Comparison of ENCODE assay signal across 14 cellular contexts in genomic region chr4:144288011-144288903, GRCh38.
DNase-seq lines count a peak whose midpoint lies in the region; ATAC-seq, FAIRE-seq and TF ChIP-seq lines count a peak whose summit lies in the region.
"Had no signal": no experiment of that assay in that cellular context is flagged by ENCODE, and none has a peak within 500 bp of the region (broad histone marks: within the 10 kb centered on the region; RNA-seq: fewer than 3 reads in every experiment).

No MANE protein-coding gene starts in this region.

- no peak overlapping the region for H3K4me3 ChIP-seq in SK-N-SH (ENCODE audit: low read depth in 2 of 2, low read length in 1 of 2)
- H3K4me3 ChIP-seq in retinal pigment epithelial cell (ENCODE audit: low read length), result no peak overlapping the region
- H3K4me3 ChIP-seq: GM23248, skin epidermis had no signal

- FAIRE-seq in frontal cortex (lab: Jason Lieb, UNC), result no peak

- no peak overlapping the region for H3K27ac Mint-ChIP-seq in progenitor cell of endocrine pancreas
- no peak overlapping the region for H3K27ac Mint-ChIP-seq in activated CD4-positive, alpha-beta T cell treated with anti-CD3 and anti-CD28 coated beads, Interleukin-2, amount 10 ng/mL, durations not matched to agents 24 days and 14 days
- H3K27ac Mint-ChIP-seq: mesothelial cell of epicardium had no signal

- TF ChIP-seq CTCF in SK-N-SH (IDR thresholded peaks at IDR 0.05) (no peak), retinal pigment epithelial cell (conservative IDR thresholded peaks at IDR 0.05; ENCODE audit: low read depth, low read length) (no peak), progenitor cell of endocrine pancreas (IDR thresholded peaks at IDR 0.05; ENCODE audit: unreplicated experiment) (no peak)

- no peak overlapping the region for H3K4me2 ChIP-seq in SK-N-SH

- no peaks in the 10 kb centered on the region for H3K27me3 Mint-ChIP-seq in progenitor cell of endocrine pancreas
- H3K27me3 Mint-ChIP-seq in activated CD4-positive, alpha-beta T cell treated with anti-CD3 and anti-CD28 coated beads, Interleukin-2, amount 10 ng/mL, durations not matched to agents 24 days and 14 days, result no peaks in the 10 kb centered on the region

- no peaks in the 10 kb centered on the region for H3K79me2 ChIP-seq in SK-N-SH (ENCODE audit: insufficient read depth)

- WGBS in SK-N-SH (ENCODE audit: low lambda C conversion rate), result 15% methylated on average over 5 of the region's 6 CpGs

- H2AFZ ChIP-seq in SK-N-SH (ENCODE audit: low read depth), result 0 out of 2 replicates have a peak overlapping the region, but pooled peaks have one; percentile 19
- H2AFZ ChIP-seq: GM23248 had no signal

- H3K27me3 ChIP-seq in SK-N-SH (ENCODE audit: insufficient read depth), result no peaks in the 10 kb centered on the region

- no peak overlapping the region for H3K27ac ChIP-seq in SK-N-SH (ENCODE audit: low read depth in 2 of 2, low read length in 1 of 2)
- H3K27ac ChIP-seq: GM23248, skin epidermis had no signal

- no peak for TF ChIP-seq RAD21 in SK-N-SH (IDR thresholded peaks at IDR 0.05; ENCODE audit: low read length)

- peaks cover 6% of the 10 kb centered on the region for H3K4me1 Mint-ChIP-seq in progenitor cell of endocrine pancreas (ENCODE audit: low read depth)
- H3K4me1 Mint-ChIP-seq in activated CD4-positive, alpha-beta T cell treated with anti-CD3 and anti-CD28 coated beads, Interleukin-2, amount 10 ng/mL, durations not matched to agents 24 days and 14 days, result no peaks in the 10 kb centered on the region

- CTCF ChIA-PET in SK-N-SH (lab: Yijun Ruan, JAX), result no interaction called here

- no peaks in the 10 kb centered on the region for H3K9me2 ChIP-seq in SK-N-SH

- H3K9ac ChIP-seq in SK-N-SH, result no peak overlapping the region
- H3K9ac ChIP-seq: GM23248 had no signal

- TF ChIP-seq EP300 in SK-N-SH (IDR thresholded peaks at IDR 0.05; ENCODE audit: borderline replicate concordance in 1 of 2, low read depth in 1 of 2, low read length in 1 of 2), result no peak

- H3F3A ChIP-seq in SK-N-SH (replicated peaks; ENCODE audit: insufficient read depth), result no peaks in the 10 kb centered on the region

- H3K4me3 Mint-ChIP-seq in progenitor cell of endocrine pancreas (ENCODE audit: low read depth), result no peak overlapping the region
- no peak overlapping the region for H3K4me3 Mint-ChIP-seq in activated CD4-positive, alpha-beta T cell treated with anti-CD3 and anti-CD28 coated beads, Interleukin-2, amount 10 ng/mL, durations not matched to agents 24 days and 14 days
- H3K4me3 Mint-ChIP-seq: mesothelial cell of epicardium had no signal

- H4K20me1 ChIP-seq in SK-N-SH (ENCODE audit: insufficient read depth), result no peaks in the 10 kb centered on the region

- H3K9me3 ChIP-seq in SK-N-SH, result no peaks in the 10 kb centered on the region

- H3K4me1 ChIP-seq in SK-N-SH (ENCODE audit: control insufficient read depth in 1 of 2, insufficient read depth in 2 of 2, low read depth in 1 of 2, low read length in 1 of 2), result no peaks in the 10 kb centered on the region; a peak in 1 of 4 replicates

- DNase-seq in SK-N-SH (no peak), retinal pigment epithelial cell (ENCODE audit: low read depth) (peak; percentile 23), progenitor cell of endocrine pancreas (ENCODE audit: low spot score, unreplicated experiment) (no peak), frontal cortex (ENCODE audit: low spot score in 2 of 2) (no peak)
- no peak for DNase-seq in activated CD4-positive, alpha-beta T cell treated with anti-CD3 and anti-CD28 coated beads, Interleukin-2, amount 10 ng/mL, durations not matched to agents 24 days and 14 days
- DNase-seq: 8988T; GM23248; NK-92 treated with Interleukin-12 subunit alpha and Interleukin-12 subunit beta, amount 100 ng/mL, for 24 hours; stimulated activated CD8-positive, alpha-beta memory T cell treated with anti-CD3 and anti-CD28 coated beads, Interleukin-4, amount 100 ng/mL, for 48 hours had no signal

- H3K36me3 ChIP-seq in SK-N-SH (replicated peaks in 1 of 2; ENCODE audit: control insufficient read depth in 1 of 2, insufficient read depth in 2 of 2, low read length in 1 of 2), result no peaks in the 10 kb centered on the region

- POLR2A ChIA-PET in SK-N-SH (lab: Yijun Ruan, JAX), result no interaction called here

- ATAC-seq in SK-N-SH treated with all-trans-retinoic acid at 6 μM for 48 hours (no peak), HG02571 (IDR thresholded peaks at IDR 0.05; ENCODE audit: unreplicated experiment) (peak; percentile 76), HG03469 (IDR thresholded peaks at IDR 0.05; ENCODE audit: unreplicated experiment) (peak; percentile 96)

- intact Hi-C loops in activated CD4-positive, alpha-beta T cell treated with anti-CD3 and anti-CD28 coated beads, Interleukin-2, amount 10 ng/mL, durations not matched to agents 24 days and 14 days (cut with micrococcal nuclease), result no loop called here

- no peaks in the 10 kb centered on the region for H3K9me3 Mint-ChIP-seq in progenitor cell of endocrine pancreas (ENCODE audit: low read depth)
- no peaks in the 10 kb centered on the region for H3K9me3 Mint-ChIP-seq in activated CD4-positive, alpha-beta T cell treated with anti-CD3 and anti-CD28 coated beads, Interleukin-2, amount 10 ng/mL, durations not matched to agents 24 days and 14 days
- H3K9me3 Mint-ChIP-seq: mesothelial cell of epicardium had no signal

- no peaks in the 10 kb centered on the region for H3K36me3 Mint-ChIP-seq in progenitor cell of endocrine pancreas (ENCODE audit: insufficient read depth)
- H3K36me3 Mint-ChIP-seq in activated CD4-positive, alpha-beta T cell treated with anti-CD3 and anti-CD28 coated beads, Interleukin-2, amount 10 ng/mL, durations not matched to agents 24 days and 14 days (ENCODE audit: low read depth), result no peaks in the 10 kb centered on the region
- H3K36me3 Mint-ChIP-seq: mesothelial cell of epicardium had no signal

TF ChIP-seq in SK-N-SH, 30 proteins besides CTCF, POLR2A, EP300 and RAD21:
- no peak for TF ChIP-seq RFX5 (IDR thresholded peaks at IDR 0.05; ENCODE audit: low read length)
- TF ChIP-seq RCOR1 (IDR thresholded peaks at IDR 0.05; ENCODE audit: low read length), result no peak
- TF ChIP-seq, protein P1, sequence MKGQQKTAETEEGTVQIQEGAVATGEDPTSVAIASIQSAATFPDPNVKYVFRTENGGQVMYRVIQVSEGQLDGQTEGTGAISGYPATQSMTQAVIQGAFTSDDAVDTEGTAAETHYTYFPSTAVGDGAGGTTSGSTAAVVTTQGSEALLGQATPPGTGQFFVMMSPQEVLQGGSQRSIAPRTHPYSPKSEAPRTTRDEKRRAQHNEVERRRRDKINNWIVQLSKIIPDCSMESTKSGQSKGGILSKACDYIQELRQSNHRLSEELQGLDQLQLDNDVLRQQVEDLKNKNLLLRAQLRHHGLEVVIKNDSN (IDR thresholded peaks at IDR 0.05; ENCODE audit: borderline replicate concordance, low read depth), result no peak
- no peak for TF ChIP-seq IRF3 (IDR thresholded peaks at IDR 0.05; ENCODE audit: low read depth, low read length)

TF ChIP-seq in SK-N-SH treated with all-trans-retinoic acid at 6 μM for 48 hours, 23 proteins besides CTCF, POLR2A, EP300 and RAD21:
- no peak for TF ChIP-seq GLIS3 (CRISPR knock-in tag; IDR thresholded peaks at IDR 0.05)
- TF ChIP-seq RARB (CRISPR knock-in tag; IDR thresholded peaks at IDR 0.05), result no peak
- TF ChIP-seq OSR1 (CRISPR knock-in tag; IDR thresholded peaks at IDR 0.05), result no peak
- TF ChIP-seq ESRRG (CRISPR knock-in tag; IDR thresholded peaks at IDR 0.05), result no peak
- no peak for TF ChIP-seq ZNF565 (CRISPR knock-in tag; conservative IDR thresholded peaks at IDR 0.05; ENCODE audit: low read depth)
- TF ChIP-seq TOX (CRISPR knock-in tag; IDR thresholded peaks at IDR 0.05; ENCODE audit: borderline replicate concordance), result no peak
- TF ChIP-seq SNAI2 (CRISPR knock-in tag; IDR thresholded peaks at IDR 0.05), result no peak
- TF ChIP-seq ZFP30 (CRISPR knock-in tag; IDR thresholded peaks at IDR 0.05), result no peak
